Comparison of ENCODE assay signal across 27 cellular contexts in the genomic region with DNA sequence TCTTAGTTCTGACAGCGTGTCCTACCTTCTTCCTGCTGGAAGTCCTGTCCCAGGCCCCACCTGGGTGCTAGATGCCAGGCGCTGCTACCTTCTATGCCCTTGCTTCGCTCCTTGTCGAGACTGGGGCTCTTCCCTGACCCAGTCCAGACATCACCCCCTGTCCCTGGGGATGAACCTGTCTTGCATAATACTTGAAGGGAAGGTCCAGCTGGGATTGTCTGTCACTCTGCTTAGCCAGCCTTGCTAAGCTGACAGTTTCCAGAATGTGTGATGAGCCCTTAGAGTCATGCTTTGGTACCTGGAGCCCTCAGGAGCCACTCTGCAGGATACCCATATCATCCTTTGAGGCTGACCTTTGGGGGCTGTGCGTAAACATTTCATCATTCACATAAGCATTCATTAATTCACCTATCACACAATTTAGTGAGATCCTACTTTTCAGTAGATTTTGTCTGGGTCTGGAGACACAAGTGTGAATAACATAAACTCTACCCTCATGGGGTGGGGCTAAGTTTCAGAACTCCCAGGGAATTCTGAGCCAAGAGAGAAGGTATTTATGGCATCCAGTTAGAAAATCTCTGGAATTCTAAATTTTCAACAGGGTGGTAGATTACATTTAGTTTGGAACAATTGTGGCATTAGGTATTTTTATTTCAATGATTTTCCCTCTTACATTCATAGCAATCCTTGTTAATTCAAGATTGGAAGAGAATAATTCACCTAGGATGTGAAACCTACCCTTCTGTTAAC.
DNase-seq lines count a peak whose midpoint lies in the region; ATAC-seq lines count a peak whose summit lies in the region.
"Had no signal": no experiment of that assay in that cellular context is flagged by ENCODE, and none has a peak within 500 bp of the region (broad histone marks: within the 10 kb centered on the region; RNA-seq: fewer than 3 reads in every experiment).

No MANE protein-coding gene starts in this region.

- H2AK5ac ChIP-seq in mesenchymal stem cell (ENCODE audit: low read length, severe bottlenecking): peak overlapping the region; percentile 64

- no peak overlapping the region for H3K18ac ChIP-seq in mesenchymal stem cell (ENCODE audit: low read depth in 1 of 2, low read length in 2 of 2)

- H2BK5ac ChIP-seq in mesenchymal stem cell (ENCODE audit: low read depth, low read length, poor library complexity, severe bottlenecking): no peak overlapping the region

- peaks cover 5% of the 10 kb centered on the region for H3K27me3 Mint-ChIP-seq in activated CD4-positive, alpha-beta memory T cell treated with anti-CD3 and anti-CD28 coated beads for 36 hours
- H3K27me3 Mint-ChIP-seq: activated naive CD8-positive, alpha-beta T cell treated with anti-CD3 and anti-CD28 coated beads, Interleukin-2, amount 50 U/mL, for 24 hours had no signal

- no peak overlapping the region for H2BK15ac ChIP-seq in mesenchymal stem cell (ENCODE audit: low read depth, poor library complexity, severe bottlenecking)

- no peak for ATAC-seq in GM21825 (IDR thresholded peaks at IDR 0.05; ENCODE audit: unreplicated experiment)
- ATAC-seq: activated naive CD8-positive, alpha-beta T cell treated with anti-CD3 and anti-CD28 coated beads, Interleukin-2, amount 50 U/mL, for 24 hours; left lobe of liver had no signal

- H3K27ac ChIP-seq in SJCRH30 (peak overlapping the region; percentile 14; the same call in 1 of the 2 replicates), mesenchymal stem cell (ENCODE audit: low read length, poor library complexity, severe bottlenecking) (peak overlapping the region; percentile 33)
- H3K27ac ChIP-seq: sigmoid colon, SK-N-MC, tibial artery had no signal

- H3K36me3 ChIP-seq in SJCRH30 (no peaks in the 10 kb centered on the region), mesenchymal stem cell (ENCODE audit: control insufficient read depth in 1 of 2, insufficient read depth in 2 of 2, low read depth in 1 of 2, low read length in 2 of 2) (no peaks in the 10 kb centered on the region)
- H3K36me3 ChIP-seq: sigmoid colon, tibial artery had no signal

- H4K91ac ChIP-seq in mesenchymal stem cell (ENCODE audit: low read length): no peak overlapping the region

- H2BK12ac ChIP-seq in mesenchymal stem cell (ENCODE audit: low read length in 2 of 2): no peak overlapping the region

- no peak overlapping the region for H3K27ac Mint-ChIP-seq in activated CD4-positive, alpha-beta memory T cell treated with anti-CD3 and anti-CD28 coated beads for 36 hours
- H3K27ac Mint-ChIP-seq: activated naive CD8-positive, alpha-beta T cell treated with anti-CD3 and anti-CD28 coated beads, Interleukin-2, amount 50 U/mL, for 24 hours; memory B cell had no signal

- no peak overlapping the region for H2BK120ac ChIP-seq in mesenchymal stem cell (ENCODE audit: low read depth, low read length)

- no peaks in the 10 kb centered on the region for H3K36me3 Mint-ChIP-seq in activated CD4-positive, alpha-beta memory T cell treated with anti-CD3 and anti-CD28 coated beads for 36 hours
- H3K36me3 Mint-ChIP-seq: memory B cell had no signal

- no peak overlapping the region for H3K4ac ChIP-seq in mesenchymal stem cell (ENCODE audit: low read depth in 1 of 2, low read length in 2 of 2)

- H3K9ac ChIP-seq in mesenchymal stem cell (ENCODE audit: low read length): no peak overlapping the region

- intact Hi-C loops in activated CD4-positive, alpha-beta memory T cell treated with anti-CD3 and anti-CD28 coated beads for 36 hours (cut with micrococcal nuclease): no loop called here

- CTCF ChIA-PET in activated CD4-positive, alpha-beta memory T cell treated with anti-CD3 and anti-CD28 coated beads for 36 hours (lab: Charles Lee): no interaction called here

- H2AFZ ChIP-seq in mesenchymal stem cell (ENCODE audit: low read depth, low read length): no peak overlapping the region

- DNase-seq in ELF-1 (ENCODE audit: low read depth, low spot score) (peak; percentile 26), SJCRH30 (peak; percentile 37 to 54), mesenchymal stem cell (no peak), SHP77 treated with DMSO at 0.1 percent for 48 hours (lab: John Stamatoyannopoulos, UW) (no peak), occipital lobe (lab: John Stamatoyannopoulos, UW) (no peak)
- DNase-seq in activated CD4-positive, alpha-beta memory T cell treated with anti-CD3 and anti-CD28 coated beads for 36 hours: no peak
- DNase-seq: activated CD4-positive, alpha-beta T cell treated with anti-CD3 and anti-CD28 coated beads, Interleukin-2, amount 50 U/mL, for 48 hours; activated CD4-positive, CD25-positive, alpha-beta regulatory T cell; activated CD8-positive, alpha-beta memory T cell treated with anti-CD3 and anti-CD28 coated beads, Interleukin-2, amount 50 U/mL, for 4 hours; activated naive CD4-positive, alpha-beta T cell; activated naive CD8-positive, alpha-beta T cell treated with anti-CD3 and anti-CD28 coated beads, Interleukin-2, amount 50 U/mL, for 24 hours; DND-41; glutamatergic neuron; H7; Kasumi-1; NCI-H1436 treated with DMSO at 0.1 percent for 48 hours; NCI-H2081 treated with DMSO at 0.1 percent for 48 hours; NCI-H446 treated with DMSO at 0.1 percent for 48 hours; NCI-H774; sigmoid colon; stimulated activated CD4-positive, alpha-beta T cell treated with anti-CD3 and anti-CD28 coated beads, Interleukin-4, amount 100 ng/mL, for 1 hour; tibial artery had no signal

- peak overlapping the region in 1 of 2 experiments; percentile 75 for H3K14ac ChIP-seq in mesenchymal stem cell (ENCODE audit: low read length in 2 of 2)

- no peaks in the 10 kb centered on the region for H3K9me3 Mint-ChIP-seq in activated CD4-positive, alpha-beta memory T cell treated with anti-CD3 and anti-CD28 coated beads for 36 hours
- H3K9me3 Mint-ChIP-seq: activated naive CD8-positive, alpha-beta T cell treated with anti-CD3 and anti-CD28 coated beads, Interleukin-2, amount 50 U/mL, for 24 hours; central memory CD8-positive, alpha-beta T cell; memory B cell had no signal

- H3K4me1 ChIP-seq in SJCRH30 (peaks cover 19% of the 10 kb centered on the region), mesenchymal stem cell (ENCODE audit: control insufficient read depth, insufficient read depth, low read depth, low read length) (peaks cover 9% of the 10 kb centered on the region)
- H3K4me1 ChIP-seq: sigmoid colon, tibial artery had no signal

- no peaks in the 10 kb centered on the region for H3K79me1 ChIP-seq in mesenchymal stem cell (replicated peaks; ENCODE audit: low read length, poor library complexity, severe bottlenecking)

- POLR2A ChIA-PET in activated CD4-positive, alpha-beta memory T cell treated with anti-CD3 and anti-CD28 coated beads for 36 hours (lab: Charles Lee): no interaction called here

- no peak overlapping the region for H3K4me2 ChIP-seq in mesenchymal stem cell (ENCODE audit: low read length, poor library complexity, severe bottlenecking)

- no peaks in the 10 kb centered on the region for H3K4me1 Mint-ChIP-seq in activated CD4-positive, alpha-beta memory T cell treated with anti-CD3 and anti-CD28 coated beads for 36 hours (ENCODE audit: low read depth)
- H3K4me1 Mint-ChIP-seq: activated naive CD8-positive, alpha-beta T cell treated with anti-CD3 and anti-CD28 coated beads, Interleukin-2, amount 50 U/mL, for 24 hours; central memory CD8-positive, alpha-beta T cell; memory B cell had no signal

- H3K4me3 ChIP-seq in SJCRH30: no peak overlapping the region
- H3K4me3 ChIP-seq in mesenchymal stem cell (ENCODE audit: insufficient read depth in 1 of 2, low read depth in 1 of 2, low read length in 2 of 2): no peak overlapping the region
- H3K4me3 ChIP-seq: sigmoid colon, SK-N-MC, tibial artery had no signal

- H3K9me3 ChIP-seq in SJCRH30 (replicated peaks) (no peaks in the 10 kb centered on the region), mesenchymal stem cell (ENCODE audit: control insufficient read depth, low read length) (no peaks in the 10 kb centered on the region)
- H3K9me3 ChIP-seq: sigmoid colon, tibial artery had no signal

- H3K23ac ChIP-seq in mesenchymal stem cell (ENCODE audit: low read length in 2 of 2): no peak overlapping the region

- WGBS in mesenchymal stem cell: 77% methylated on average over 4 of the region's 5 CpGs

- H3K4me3 Mint-ChIP-seq in activated CD4-positive, alpha-beta memory T cell treated with anti-CD3 and anti-CD28 coated beads for 36 hours: no peak overlapping the region
- H3K4me3 Mint-ChIP-seq: activated naive CD8-positive, alpha-beta T cell treated with anti-CD3 and anti-CD28 coated beads, Interleukin-2, amount 50 U/mL, for 24 hours; central memory CD8-positive, alpha-beta T cell; memory B cell had no signal

- H3K27me3 ChIP-seq in SJCRH30 (no peaks in the 10 kb centered on the region), mesenchymal stem cell (ENCODE audit: control insufficient read depth in 1 of 2, insufficient read depth in 1 of 2, low read length in 2 of 2) (peaks cover 0 to 2% of the 10 kb centered on the region in 2 experiments)
- H3K27me3 ChIP-seq: sigmoid colon, tibial artery had no signal

- H4K8ac ChIP-seq in mesenchymal stem cell (ENCODE audit: low read length): no peak overlapping the region

Comparison
In these comparisons a context has a peak if more than half of its experiments do, and no peak if none do; other contexts are left out.
1. DNase-seq: peak in ELF-1 (single experiment) and SJCRH30 (2 of 2); none in mesenchymal stem cell (single experiment), SHP77 treated with DMSO at 0.1 percent for 48 hours (single experiment), activated CD4-positive, alpha-beta memory T cell treated with anti-CD3 and anti-CD28 coated beads for 36 hours (single experiment) and occipital lobe (single experiment).